Comparison of ENCODE assay signal across 13 cellular contexts in the genomic region with DNA sequence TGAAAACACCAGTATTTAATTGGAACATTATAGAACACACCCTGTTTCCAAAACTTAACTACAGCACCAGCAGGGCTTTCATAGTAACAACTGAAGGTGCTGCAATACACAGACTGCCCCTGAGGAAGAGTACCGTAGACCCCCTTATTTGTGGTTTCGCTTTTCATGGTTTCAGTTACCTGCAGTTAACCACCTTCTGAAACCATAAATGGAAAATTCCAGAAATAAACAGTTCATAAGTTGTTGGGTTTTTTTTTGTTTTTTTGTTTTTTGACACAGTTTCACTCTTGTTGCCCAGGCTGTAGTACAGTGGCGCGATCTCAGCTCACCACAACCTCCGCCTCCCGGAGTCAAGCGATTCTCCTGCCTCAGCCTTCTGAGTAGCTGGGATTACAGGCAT. TPM values are rescaled to one million over a fixed set of nuclear protein-coding genes. Genes with fewer than 3 reads are reported as not detected.
DNase-seq lines count a peak whose midpoint lies in the region; ATAC-seq and TF ChIP-seq lines count a peak whose summit lies in the region.
"Had no signal": no experiment of that assay in that cellular context is flagged by ENCODE, and none has a peak within 500 bp of the region (broad histone marks: within the 10 kb centered on the region; RNA-seq: fewer than 3 reads in every experiment).

No MANE protein-coding gene starts in this region.

- H3K27ac Mint-ChIP-seq in natural killer cell: peak overlapping the region in 1 of 2 donors; percentile 60

- peaks cover 5 to 11% of the 10 kb centered on the region in 2 donors for H3K4me1 Mint-ChIP-seq in natural killer cell

- DNase-seq in natural killer cell (no peak), MV-4-11 (lab: John Stamatoyannopoulos, UW) (no peak), G401 (ENCODE audit: low spot score) (no peak), WERI-Rb-1 (no peak)
- DNase-seq: activated T-cell treated with anti-CD3 and anti-CD28 coated beads, Interleukin-2, amount 50 U/mL, for 1 hour; heart right ventricle; NCI-H2171 treated with DMSO at 0.1 percent for 48 hours; stimulated activated CD4-positive, alpha-beta T cell treated with anti-CD3 and anti-CD28 coated beads, Interleukin-15, amount 100 ng/mL, for 24 hours; substantia nigra; SW 1271 had no signal

- H3K4me3 Mint-ChIP-seq in natural killer cell: peak overlapping the region; percentile 25

- in situ Hi-C loops in G401 (cut with HindIII; ENCODE audit: low sequenced_read_pairs): no loop called here

- no peaks in the 10 kb centered on the region for H3K9me3 ChIP-seq in WERI-Rb-1 (ENCODE audit: severe bottlenecking)
- H3K9me3 ChIP-seq: heart right ventricle had no signal

- TF ChIP-seq CTCF in natural killer cell (IDR thresholded peaks at IDR 0.05): no peak
- TF ChIP-seq CTCF in WERI-Rb-1 (IDR thresholded peaks at IDR 0.05; ENCODE audit: low read depth, low read length): no peak

- H3K9me3 Mint-ChIP-seq in natural killer cell: no peaks in the 10 kb centered on the region

- no peaks in the 10 kb centered on the region for H3K36me3 ChIP-seq in WERI-Rb-1
- H3K36me3 ChIP-seq: heart right ventricle had no signal

- intact Hi-C loops in natural killer cell (cut with micrococcal nuclease): no loop called here

- H3K27ac ChIP-seq in WERI-Rb-1: no peak overlapping the region
- H3K27ac ChIP-seq: heart right ventricle had no signal

- peak; percentile 96 for ATAC-seq in GM18873 (IDR thresholded peaks at IDR 0.05; ENCODE audit: low FRiP score, unreplicated experiment)
- ATAC-seq in GM21737 (IDR thresholded peaks at IDR 0.05; ENCODE audit: unreplicated experiment): peak; percentile 80
- peak; percentile 98 for ATAC-seq in HG03354 (IDR thresholded peaks at IDR 0.05; ENCODE audit: poor library complexity, severe bottlenecking, unreplicated experiment)
- ATAC-seq in natural killer cell: peak in 1 of 3 donors; percentile 26
- ATAC-seq: heart right ventricle had no signal

- H3K4me3 ChIP-seq in WERI-Rb-1 (ENCODE audit: low read depth, low read length): no peak overlapping the region
- H3K4me3 ChIP-seq: heart right ventricle had no signal

- H3K27me3 ChIP-seq in WERI-Rb-1 (ENCODE audit: insufficient read depth, low read depth, severe bottlenecking): no peaks in the 10 kb centered on the region

- H3K27me3 Mint-ChIP-seq in natural killer cell (ENCODE audit: low read depth in 2 of 2): peaks cover 15% of the 10 kb centered on the region in 2 donors

- no peaks in the 10 kb centered on the region for H3K36me3 Mint-ChIP-seq in natural killer cell

RNA-seq across cellular contexts. Expression of a gene that starts 9.5 kb away (rescaled TPM):
- 1 to 10 TPM in 2 of 3 donors, not detected in 1; 1.3 to 4.6 TPM for total RNA-seq in natural killer cell
- total RNA-seq in G401 (2014; rRNA removed; shearing (Covaris generic)): 16.6 and 26.3 TPM in 2 replicates
- total RNA-seq: heart right ventricle had no signal
